In the genomic region with DNA sequence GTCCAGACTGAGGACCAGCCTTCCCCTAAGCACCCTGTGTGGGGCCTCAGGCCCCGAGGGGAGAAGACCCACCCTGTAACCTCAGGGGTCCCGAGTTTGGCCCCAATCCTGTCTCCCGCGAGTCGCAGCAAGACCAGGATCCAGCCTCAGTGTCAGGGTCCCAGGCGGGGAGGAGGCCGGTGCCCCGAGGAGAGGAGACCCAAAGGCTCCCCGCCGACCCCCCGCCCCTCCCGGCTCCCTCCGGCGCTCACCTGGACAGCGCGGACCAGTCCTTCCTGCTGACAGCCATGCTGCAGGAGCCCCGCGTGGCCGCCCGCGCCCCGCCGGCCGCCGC, we compare ENCODE assay signal across 2 cellular contexts.
TF ChIP-seq lines count a peak whose summit lies in the region.

A gene with protein sequence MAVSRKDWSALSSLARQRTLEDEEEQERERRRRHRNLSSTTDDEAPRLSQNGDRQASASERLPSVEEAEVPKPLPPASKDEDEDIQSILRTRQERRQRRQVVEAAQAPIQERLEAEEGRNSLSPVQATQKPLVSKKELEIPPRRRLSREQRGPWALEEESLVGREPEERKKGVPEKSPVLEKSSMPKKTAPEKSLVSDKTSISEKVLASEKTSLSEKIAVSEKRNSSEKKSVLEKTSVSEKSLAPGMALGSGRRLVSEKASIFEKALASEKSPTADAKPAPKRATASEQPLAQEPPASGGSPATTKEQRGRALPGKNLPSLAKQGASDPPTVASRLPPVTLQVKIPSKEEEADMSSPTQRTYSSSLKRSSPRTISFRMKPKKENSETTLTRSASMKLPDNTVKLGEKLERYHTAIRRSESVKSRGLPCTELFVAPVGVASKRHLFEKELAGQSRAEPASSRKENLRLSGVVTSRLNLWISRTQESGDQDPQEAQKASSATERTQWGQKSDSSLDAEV (minus strand): TSS at position 307 of the 334 bp plus-strand sequence. CDS start 18 bp downstream, at position 289.

TF ChIP-seq in K562, 482 proteins besides CTCF, POLR2A, EP300 and RAD21:
- TF ChIP-seq, protein P1, sequence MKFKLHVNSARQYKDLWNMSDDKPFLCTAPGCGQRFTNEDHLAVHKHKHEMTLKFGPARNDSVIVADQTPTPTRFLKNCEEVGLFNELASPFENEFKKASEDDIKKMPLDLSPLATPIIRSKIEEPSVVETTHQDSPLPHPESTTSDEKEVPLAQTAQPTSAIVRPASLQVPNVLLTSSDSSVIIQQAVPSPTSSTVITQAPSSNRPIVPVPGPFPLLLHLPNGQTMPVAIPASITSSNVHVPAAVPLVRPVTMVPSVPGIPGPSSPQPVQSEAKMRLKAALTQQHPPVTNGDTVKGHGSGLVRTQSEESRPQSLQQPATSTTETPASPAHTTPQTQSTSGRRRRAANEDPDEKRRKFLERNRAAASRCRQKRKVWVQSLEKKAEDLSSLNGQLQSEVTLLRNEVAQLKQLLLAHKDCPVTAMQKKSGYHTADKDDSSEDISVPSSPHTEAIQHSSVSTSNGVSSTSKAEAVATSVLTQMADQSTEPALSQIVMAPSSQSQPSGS (CRISPR knock-in tag; IDR thresholded peaks at IDR 0.05) = no peak
- TF ChIP-seq ZBTB7A (IDR thresholded peaks at IDR 0.05; ENCODE audit: borderline replicate concordance, control insufficient read depth, low read depth, low read length) = 0 out of 2 replicates have a peak, but pooled peaks have one; percentile 9

TF ChIP-seq in neural cell, 6 proteins besides CTCF, POLR2A, EP300 and RAD21:
- TF ChIP-seq POLR2AphosphoS5 (IDR thresholded peaks at IDR 0.05) = no peak
- TF ChIP-seq TAF1 (IDR thresholded peaks at IDR 0.05; ENCODE audit: low read depth) = no peak
- TF ChIP-seq EZH2 (IDR thresholded peaks at IDR 0.05; ENCODE audit: borderline replicate concordance, insufficient read depth, low read length, poor library complexity, severe bottlenecking) = no peak
- no peak for TF ChIP-seq SMC3 (conservative IDR thresholded peaks at IDR 0.05; ENCODE audit: poor library complexity)
- TF ChIP-seq, protein P2, sequence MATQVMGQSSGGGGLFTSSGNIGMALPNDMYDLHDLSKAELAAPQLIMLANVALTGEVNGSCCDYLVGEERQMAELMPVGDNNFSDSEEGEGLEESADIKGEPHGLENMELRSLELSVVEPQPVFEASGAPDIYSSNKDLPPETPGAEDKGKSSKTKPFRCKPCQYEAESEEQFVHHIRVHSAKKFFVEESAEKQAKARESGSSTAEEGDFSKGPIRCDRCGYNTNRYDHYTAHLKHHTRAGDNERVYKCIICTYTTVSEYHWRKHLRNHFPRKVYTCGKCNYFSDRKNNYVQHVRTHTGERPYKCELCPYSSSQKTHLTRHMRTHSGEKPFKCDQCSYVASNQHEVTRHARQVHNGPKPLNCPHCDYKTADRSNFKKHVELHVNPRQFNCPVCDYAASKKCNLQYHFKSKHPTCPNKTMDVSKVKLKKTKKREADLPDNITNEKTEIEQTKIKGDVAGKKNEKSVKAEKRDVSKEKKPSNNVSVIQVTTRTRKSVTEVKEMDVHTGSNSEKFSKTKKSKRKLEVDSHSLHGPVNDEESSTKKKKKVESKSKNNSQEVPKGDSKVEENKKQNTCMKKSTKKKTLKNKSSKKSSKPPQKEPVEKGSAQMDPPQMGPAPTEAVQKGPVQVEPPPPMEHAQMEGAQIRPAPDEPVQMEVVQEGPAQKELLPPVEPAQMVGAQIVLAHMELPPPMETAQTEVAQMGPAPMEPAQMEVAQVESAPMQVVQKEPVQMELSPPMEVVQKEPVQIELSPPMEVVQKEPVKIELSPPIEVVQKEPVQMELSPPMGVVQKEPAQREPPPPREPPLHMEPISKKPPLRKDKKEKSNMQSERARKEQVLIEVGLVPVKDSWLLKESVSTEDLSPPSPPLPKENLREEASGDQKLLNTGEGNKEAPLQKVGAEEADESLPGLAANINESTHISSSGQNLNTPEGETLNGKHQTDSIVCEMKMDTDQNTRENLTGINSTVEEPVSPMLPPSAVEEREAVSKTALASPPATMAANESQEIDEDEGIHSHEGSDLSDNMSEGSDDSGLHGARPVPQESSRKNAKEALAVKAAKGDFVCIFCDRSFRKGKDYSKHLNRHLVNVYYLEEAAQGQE (IDR thresholded peaks at IDR 0.05; ENCODE audit: borderline replicate concordance) = no peak
- TF ChIP-seq MXI1 (conservative IDR thresholded peaks at IDR 0.05; ENCODE audit: poor library complexity, severe bottlenecking) = no peak
